20 cellular contexts compared by ENCODE assay signal in the genomic region with DNA sequence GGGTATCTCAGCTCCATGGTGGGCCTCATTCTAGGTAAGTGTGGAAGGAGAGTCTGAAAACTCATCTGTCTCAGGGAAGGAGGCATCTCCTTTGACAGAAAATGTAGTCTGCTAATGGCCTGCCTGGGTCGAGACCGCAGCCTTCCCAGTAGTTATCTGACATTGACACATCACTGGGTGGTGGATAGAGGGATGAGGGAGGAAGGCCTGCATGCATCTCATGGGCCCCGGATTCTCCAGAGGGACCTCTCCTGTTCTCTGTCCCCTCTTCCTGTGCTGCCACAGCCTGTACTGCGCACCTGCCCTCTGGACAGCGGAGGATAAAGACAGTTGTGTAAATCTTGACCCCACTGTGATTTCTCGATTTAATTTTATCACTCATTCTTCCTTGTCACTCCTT. TPM values are rescaled to one million over a fixed set of nuclear protein-coding genes. Genes with fewer than 3 reads are reported as not detected.
DNase-seq lines count a peak whose midpoint lies in the region; ATAC-seq and TF ChIP-seq lines count a peak whose summit lies in the region.
"Had no signal": no experiment of that assay in that cellular context is flagged by ENCODE, and none has a peak within 500 bp of the region (broad histone marks: within the 10 kb centered on the region; RNA-seq: fewer than 3 reads in every experiment).

No MANE protein-coding gene starts in this region.

- H3K4me3 Mint-ChIP-seq in stimulated activated naive CD8-positive, alpha-beta T cell treated with anti-CD3 and anti-CD28 coated beads, Interleukin-15, Interleukin-2, amounts not matched to agents 100 ng/mL and 50 ng/mL, for 24 hours: no peak overlapping the region
- no peak overlapping the region for H3K4me3 Mint-ChIP-seq in stimulated activated naive CD8-positive, alpha-beta T cell treated with anti-CD3 and anti-CD28 coated beads, Interleukin-15, amount 100 ng/mL, for 72 hours
- peak overlapping the region; percentile 43 for H3K4me3 Mint-ChIP-seq in central memory CD8-positive, alpha-beta T cell
- peak overlapping the region; percentile 56 for H3K4me3 Mint-ChIP-seq in neural crest cell
- H3K4me3 Mint-ChIP-seq: activated CD4-positive, alpha-beta memory T cell treated with anti-CD3 and anti-CD28 coated beads for 36 hours had no signal

- WGBS in tibial nerve, 2 donors: 56 to 69% methylated on average over 6 of the region's 6 CpGs

- H3K36me3 Mint-ChIP-seq in stimulated activated naive CD8-positive, alpha-beta T cell treated with anti-CD3 and anti-CD28 coated beads, Interleukin-15, Interleukin-2, amounts not matched to agents 100 ng/mL and 50 ng/mL, for 24 hours (ENCODE audit: low read depth): peaks cover 18% of the 10 kb centered on the region
- H3K36me3 Mint-ChIP-seq in central memory CD8-positive, alpha-beta T cell (ENCODE audit: insufficient read depth): peaks cover 31% of the 10 kb centered on the region
- H3K36me3 Mint-ChIP-seq in neural crest cell (ENCODE audit: low read depth): no peaks in the 10 kb centered on the region

- ATAC-seq in stimulated activated naive CD8-positive, alpha-beta T cell treated with anti-CD3 and anti-CD28 coated beads, Interleukin-15, amount 100 ng/mL, for 72 hours: no peak
- ATAC-seq in central memory CD8-positive, alpha-beta T cell (replicated peaks; ENCODE audit: extremely low read depth, poor library complexity, severe bottlenecking): no peak
- ATAC-seq: Panc1 had no signal

- DNase-seq in stimulated activated naive CD8-positive, alpha-beta T cell treated with anti-CD3 and anti-CD28 coated beads, Interleukin-15, amount 100 ng/mL, for 72 hours: no peak
- no peak for DNase-seq in central memory CD8-positive, alpha-beta T cell (ENCODE audit: low spot score in 2 of 2)
- DNase-seq in neural crest cell (ENCODE audit: low read depth, low spot score) (no peak), Peyer's patch (no peak), HuH-7 (ENCODE audit: low spot score) (no peak), tibial nerve (ENCODE audit: low spot score in 2 of 2) (no peak)
- DNase-seq: activated CD4-positive, alpha-beta memory T cell treated with anti-CD3 and anti-CD28 coated beads for 36 hours; activated T-cell treated with anti-CD3 and anti-CD28 coated beads for 4 hours; aorta; central memory CD4-positive, alpha-beta T cell; COR-L47; erythroblast; foreskin fibroblast; NCI-H146; NCI-H2171; NCI-H524 had no signal

- H3K27me3 ChIP-seq in Peyer's patch (no peaks in the 10 kb centered on the region), tibial nerve (no peaks in the 10 kb centered on the region)

- H3K4me1 ChIP-seq in Peyer's patch (peaks cover 0 to 22% (median 4%) of the 10 kb centered on the region in 4 donors), tibial nerve (peaks cover 0 to 77% (median 27%) of the 10 kb centered on the region in 4 donors)

- H3K27ac ChIP-seq in Peyer's patch (no peak overlapping the region), tibial nerve (peak overlapping the region in 2 of 4 donors; percentile 11 to 60)
- H3K27ac ChIP-seq: KMS-11 had no signal

- H3K9me3 ChIP-seq in Peyer's patch (no peaks in the 10 kb centered on the region), tibial nerve (no peaks in the 10 kb centered on the region)

- no peak overlapping the region for H3K4me3 ChIP-seq in Peyer's patch
- H3K4me3 ChIP-seq in tibial nerve: no peak overlapping the region
- H3K4me3 ChIP-seq: lung had no signal

- no peaks in the 10 kb centered on the region for H3K9me3 Mint-ChIP-seq in stimulated activated naive CD8-positive, alpha-beta T cell treated with anti-CD3 and anti-CD28 coated beads, Interleukin-15, Interleukin-2, amounts not matched to agents 100 ng/mL and 50 ng/mL, for 24 hours
- no peaks in the 10 kb centered on the region for H3K9me3 Mint-ChIP-seq in stimulated activated naive CD8-positive, alpha-beta T cell treated with anti-CD3 and anti-CD28 coated beads, Interleukin-15, amount 100 ng/mL, for 72 hours
- H3K9me3 Mint-ChIP-seq in central memory CD8-positive, alpha-beta T cell: no peaks in the 10 kb centered on the region
- no peaks in the 10 kb centered on the region for H3K9me3 Mint-ChIP-seq in neural crest cell
- H3K9me3 Mint-ChIP-seq: activated CD4-positive, alpha-beta memory T cell treated with anti-CD3 and anti-CD28 coated beads for 36 hours had no signal

- H3K36me3 ChIP-seq in Peyer's patch: peaks cover 0 to 3% (median 0%) of the 10 kb centered on the region in 3 donors
- H3K36me3 ChIP-seq in tibial nerve: peaks cover 0 to 18% (median 0%) of the 10 kb centered on the region in 3 donors

- no peaks in the 10 kb centered on the region for H3K27me3 Mint-ChIP-seq in stimulated activated naive CD8-positive, alpha-beta T cell treated with anti-CD3 and anti-CD28 coated beads, Interleukin-15, Interleukin-2, amounts not matched to agents 100 ng/mL and 50 ng/mL, for 24 hours
- H3K27me3 Mint-ChIP-seq in stimulated activated naive CD8-positive, alpha-beta T cell treated with anti-CD3 and anti-CD28 coated beads, Interleukin-15, amount 100 ng/mL, for 72 hours: no peaks in the 10 kb centered on the region
- H3K27me3 Mint-ChIP-seq in central memory CD8-positive, alpha-beta T cell: no peaks in the 10 kb centered on the region
- H3K27me3 Mint-ChIP-seq in neural crest cell (ENCODE audit: low read depth): no peaks in the 10 kb centered on the region
- H3K27me3 Mint-ChIP-seq: activated CD4-positive, alpha-beta memory T cell treated with anti-CD3 and anti-CD28 coated beads for 36 hours had no signal

- TF ChIP-seq CTCF in neural crest cell (conservative IDR thresholded peaks at IDR 0.05) (no peak), Peyer's patch (IDR thresholded peaks at IDR 0.05) (no peak), tibial nerve (IDR thresholded peaks at IDR 0.05) (no peak)

- peaks cover 84% of the 10 kb centered on the region for H3K4me1 Mint-ChIP-seq in stimulated activated naive CD8-positive, alpha-beta T cell treated with anti-CD3 and anti-CD28 coated beads, Interleukin-15, Interleukin-2, amounts not matched to agents 100 ng/mL and 50 ng/mL, for 24 hours (ENCODE audit: low read depth)
- peaks cover 75% of the 10 kb centered on the region for H3K4me1 Mint-ChIP-seq in stimulated activated naive CD8-positive, alpha-beta T cell treated with anti-CD3 and anti-CD28 coated beads, Interleukin-15, amount 100 ng/mL, for 72 hours
- H3K4me1 Mint-ChIP-seq in central memory CD8-positive, alpha-beta T cell: peaks cover 76% of the 10 kb centered on the region
- H3K4me1 Mint-ChIP-seq in neural crest cell: peaks cover 33% of the 10 kb centered on the region

- peak overlapping the region; percentile 22 for H3K27ac Mint-ChIP-seq in stimulated activated naive CD8-positive, alpha-beta T cell treated with anti-CD3 and anti-CD28 coated beads, Interleukin-15, Interleukin-2, amounts not matched to agents 100 ng/mL and 50 ng/mL, for 24 hours
- peak overlapping the region in 1 of 2 donors; percentile 62 for H3K27ac Mint-ChIP-seq in stimulated activated naive CD8-positive, alpha-beta T cell treated with anti-CD3 and anti-CD28 coated beads, Interleukin-15, amount 100 ng/mL, for 72 hours
- peak overlapping the region; percentile 35 for H3K27ac Mint-ChIP-seq in central memory CD8-positive, alpha-beta T cell (ENCODE audit: low read depth)
- H3K27ac Mint-ChIP-seq in neural crest cell (ENCODE audit: unreplicated experiment): peak overlapping the region; percentile 12
- H3K27ac Mint-ChIP-seq: activated CD4-positive, alpha-beta memory T cell treated with anti-CD3 and anti-CD28 coated beads for 36 hours had no signal

- TF ChIP-seq POLR2A in Peyer's patch (IDR thresholded peaks at IDR 0.05): no peak
- TF ChIP-seq POLR2A in tibial nerve (IDR thresholded peaks at IDR 0.05): no peak

- no peak for TF ChIP-seq EP300 in tibial nerve (IDR thresholded peaks at IDR 0.05)

RNA-seq across cellular contexts. Expression of a gene that starts 4.7 kb away (rescaled TPM):
- total RNA-seq in neural crest cell: 61.6 and 65.4 TPM in 2 replicates
- total RNA-seq in Peyer's patch: 10 to 100 TPM; 34.5 to 90.8 (median 46.9) TPM
- total RNA-seq in tibial nerve: 100 to 1,000 TPM in 3 of 4 donors, 10 to 100 TPM in 1; 57.0 to 119 (median 103) TPM

Comparison
In these comparisons a context has a peak if more than half of its experiments do, and no peak if none do; other contexts are left out.
1. H3K4me3 Mint-ChIP-seq: peak in central memory CD8-positive, alpha-beta T cell (single experiment) and neural crest cell (single experiment); none in stimulated activated naive CD8-positive, alpha-beta T cell treated with anti-CD3 and anti-CD28 coated beads, Interleukin-15, Interleukin-2, amounts not matched to agents 100 ng/mL and 50 ng/mL, for 24 hours (single experiment) and stimulated activated naive CD8-positive, alpha-beta T cell treated with anti-CD3 and anti-CD28 coated beads, Interleukin-15, amount 100 ng/mL, for 72 hours (0 of 2).